ENCODE assay signal across 8 cellular contexts in the genomic region with DNA sequence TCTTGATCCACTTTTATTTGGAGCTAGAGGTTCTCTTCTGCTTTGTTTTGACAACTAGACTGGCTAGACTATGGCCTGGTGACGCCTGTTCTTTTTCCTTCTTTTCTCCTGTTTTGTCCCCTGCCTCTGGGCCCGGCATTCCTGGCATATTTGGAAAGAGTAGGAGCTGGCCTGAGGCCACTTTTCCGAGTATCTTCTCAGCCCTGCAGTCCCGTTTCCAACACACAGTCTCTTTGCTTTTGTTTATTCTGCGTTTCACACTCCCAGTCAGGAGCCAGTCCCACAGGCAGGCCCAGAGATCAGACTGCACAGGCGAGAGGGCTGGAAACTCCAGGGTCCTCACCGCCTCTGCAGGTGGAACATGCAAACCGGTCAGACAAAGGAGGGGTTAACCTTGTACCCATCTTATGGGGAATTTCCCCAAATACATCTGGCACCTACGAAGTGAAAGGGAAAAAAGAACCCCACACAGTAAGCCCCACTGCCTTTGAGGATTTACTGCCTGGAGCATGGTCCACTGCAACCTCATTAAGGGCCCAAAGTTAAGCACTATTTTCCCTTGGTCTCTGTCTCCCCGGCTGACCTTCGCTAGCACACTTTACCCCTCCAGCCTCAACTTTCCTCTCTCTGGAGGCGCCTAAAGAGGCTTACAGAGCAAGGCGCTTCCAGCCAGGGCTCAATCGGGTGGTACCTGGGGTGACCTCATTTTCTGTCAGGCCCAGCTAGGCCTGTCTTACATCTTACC.
DNase-seq lines count a peak whose midpoint lies in the region; ATAC-seq and TF ChIP-seq lines count a peak whose summit lies in the region.

No MANE protein-coding gene starts in this region.

- H3K27ac ChIP-seq in gastrocnemius medialis = peak overlapping the region; percentile 74 to 91 (median 84)

- H3K4me1 ChIP-seq in adipocyte (ENCODE audit: control insufficient read depth, insufficient read depth, low read length) (peaks cover 48% of the 10 kb centered on the region), gastrocnemius medialis (peaks cover 21 to 39% of the 10 kb centered on the region in 2 donors)

- in situ Hi-C loops in gastrocnemius medialis (cut with MboI; ENCODE audit: low sequenced_read_pairs in 4 of 4) = loop anchor here in 2 of 4 donors (10.0 to 25.0 kb wide), 2 partner anchors 87 to 100 kb away; no protein-coding TSS in a partner anchor

- H3K36me3 ChIP-seq in adipocyte (ENCODE audit: control insufficient read depth, insufficient read depth, low read length, severe bottlenecking) (no peaks in the 10 kb centered on the region), gastrocnemius medialis (no peaks in the 10 kb centered on the region)

- ATAC-seq in HG03432 (IDR thresholded peaks at IDR 0.05; ENCODE audit: unreplicated experiment) (peak; percentile 67), gastrocnemius medialis (peak; percentile 53 to 76)

- TF ChIP-seq POLR2A in gastrocnemius medialis (IDR thresholded peaks at IDR 0.05) = no peak

- TF ChIP-seq CTCF in gastrocnemius medialis (IDR thresholded peaks at IDR 0.05 in 4 of 5, conservative IDR thresholded peaks at IDR 0.05 in 1 of 5) = no peak

- no peak overlapping the region for H3K4me3 ChIP-seq in adipocyte (ENCODE audit: low read length)
- H3K4me3 ChIP-seq in gastrocnemius medialis = no peak overlapping the region

- H3K27me3 ChIP-seq in adipocyte (replicated peaks; ENCODE audit: control insufficient read depth, insufficient read depth, low read length) (no peaks in the 10 kb centered on the region), gastrocnemius medialis (no peaks in the 10 kb centered on the region)

- DNase-seq in stimulated activated CD4-positive, alpha-beta T cell treated with anti-CD3 and anti-CD28 coated beads, Interleukin-15, amount 100 ng/mL, for 24 hours = peak; percentile 62
- DNase-seq in stimulated activated CD4-positive, alpha-beta T cell treated with anti-CD3 and anti-CD28 coated beads, Interleukin-4, amount 100 ng/mL, for 1 hour = no peak
- DNase-seq in adipocyte (ENCODE audit: low read depth) (peak; percentile 84), hepatic stellate cell (ENCODE audit: low spot score) (peak; percentile 72), gastrocnemius medialis (peak in 1 of 2 donors; percentile 76), T-helper 9 cell (no peak), LoVo (ENCODE audit: low spot score) (no peak)

- H3K9me3 ChIP-seq in adipocyte (ENCODE audit: control insufficient read depth, low read length) (no peaks in the 10 kb centered on the region), gastrocnemius medialis (no peaks in the 10 kb centered on the region)

- intact Hi-C loops in gastrocnemius medialis (cut with DNase I; ENCODE audit: low total_unique reads) = no loop called here

- peak overlapping the region; percentile 82 for H3K9ac ChIP-seq in adipocyte (ENCODE audit: low read length)

Comparison
In these comparisons a context has a peak if more than half of its experiments do, and no peak if none do; other contexts are left out.
1. DNase-seq: peak in stimulated activated CD4-positive, alpha-beta T cell treated with anti-CD3 and anti-CD28 coated beads, Interleukin-15, amount 100 ng/mL, for 24 hours (single experiment), adipocyte (single experiment) and hepatic stellate cell (single experiment); none in stimulated activated CD4-positive, alpha-beta T cell treated with anti-CD3 and anti-CD28 coated beads, Interleukin-4, amount 100 ng/mL, for 1 hour (single experiment), T-helper 9 cell (single experiment) and LoVo (single experiment).